Comparison of ENCODE assay signal across 14 cellular contexts in genomic region chr3:132034097-132034485, GRCh38. TPM values are rescaled to one million over a fixed set of nuclear protein-coding genes. Genes with fewer than 3 reads are reported as not detected.
A peak's percentile ranks its signal among the peaks of the same experiment; 100 is the strongest.
DNase-seq lines count a peak whose midpoint lies in the region; ATAC-seq and TF ChIP-seq lines count a peak whose summit lies in the region.
"Had no signal": no experiment of that assay in that cellular context is flagged by ENCODE, and none has a peak within 500 bp of the region (broad histone marks: within the 10 kb centered on the region; RNA-seq: fewer than 3 reads in every experiment).

No MANE protein-coding gene starts in this region.

- 1 to 2% (median 2%) methylated on average over 14 of the region's 14 CpGs for WGBS in psoas muscle, 3 donors

- no peaks in the 10 kb centered on the region for H3K9me3 Mint-ChIP-seq in nephron progenitor cell
- H3K9me3 Mint-ChIP-seq: activated CD4-positive, alpha-beta memory T cell treated with anti-CD3 and anti-CD28 coated beads, Interleukin-2, amount 10 ng/mL, durations not matched to agents 7 days and 5 days; activated naive CD8-positive, alpha-beta T cell treated with anti-CD3 and anti-CD28 coated beads for 36 hours had no signal

- no peaks in the 10 kb centered on the region for H3K9me3 ChIP-seq in psoas muscle
- H3K9me3 ChIP-seq: stomach had no signal

- no peak overlapping the region for H3K27ac Mint-ChIP-seq in nephron progenitor cell
- H3K27ac Mint-ChIP-seq: activated CD4-positive, alpha-beta memory T cell treated with anti-CD3 and anti-CD28 coated beads, Interleukin-2, amount 10 ng/mL, durations not matched to agents 7 days and 5 days; activated naive CD8-positive, alpha-beta T cell treated with anti-CD3 and anti-CD28 coated beads for 36 hours had no signal

- H3K36me3 ChIP-seq in ACC112 (ENCODE audit: insufficient read depth, low read length) (no peaks in the 10 kb centered on the region), KMS-11 (ENCODE audit: insufficient read depth) (no peaks in the 10 kb centered on the region), psoas muscle (ENCODE audit: insufficient read depth in 1 of 2, low read depth in 1 of 2) (no peaks in the 10 kb centered on the region)
- H3K36me3 ChIP-seq: stomach had no signal

- TF ChIP-seq CTCF in KMS-11 (conservative IDR thresholded peaks at IDR 0.05; ENCODE audit: low read depth, low read length) (no peak), dorsolateral prefrontal cortex (IDR thresholded peaks at IDR 0.05 in 54 of 56, conservative IDR thresholded peaks at IDR 0.05 in 2 of 56; ENCODE audit: low read depth in 1 of 56, partially characterized antibody in 56 of 56) (no peak), nephron progenitor cell (IDR thresholded peaks at IDR 0.05) (no peak), psoas muscle (IDR thresholded peaks at IDR 0.05) (no peak)

- H3K36me3 Mint-ChIP-seq in nephron progenitor cell (ENCODE audit: low read depth), result no peaks in the 10 kb centered on the region
- H3K36me3 Mint-ChIP-seq: activated naive CD8-positive, alpha-beta T cell treated with anti-CD3 and anti-CD28 coated beads for 36 hours had no signal

- ATAC-seq in stimulated activated naive CD8-positive, alpha-beta T cell treated with anti-CD3 and anti-CD28 coated beads, Interleukin-15, Interleukin-2, amounts not matched to agents 100 U/mL and 50 U/mL, for 24 hours, result no peak
- ATAC-seq in HG02571 (IDR thresholded peaks at IDR 0.05; ENCODE audit: unreplicated experiment) (no peak), psoas muscle (no peak)

- intact Hi-C loops in dorsolateral prefrontal cortex (cut with DNase I), result loop anchor here (10.0 kb wide), 2 partner anchors 311 to 999 kb away; no protein-coding TSS in a partner anchor
- intact Hi-C loops in psoas muscle (cut with DNase I), result loop anchor here (10.0 kb wide), 3 partner anchors 239 to 999 kb away; no protein-coding TSS in a partner anchor

- H3K4me3 Mint-ChIP-seq in nephron progenitor cell, result peak overlapping the region; percentile 86
- H3K4me3 Mint-ChIP-seq: activated CD4-positive, alpha-beta memory T cell treated with anti-CD3 and anti-CD28 coated beads, Interleukin-2, amount 10 ng/mL, durations not matched to agents 7 days and 5 days; activated naive CD8-positive, alpha-beta T cell treated with anti-CD3 and anti-CD28 coated beads for 36 hours had no signal

- DNase-seq in dorsolateral prefrontal cortex, result no peak
- DNase-seq in nephron progenitor cell, result peak; percentile 5
- DNase-seq in stimulated activated naive CD8-positive, alpha-beta T cell treated with anti-CD3 and anti-CD28 coated beads, Interleukin-15, Interleukin-2, amounts not matched to agents 100 U/mL and 50 U/mL, for 24 hours, result no peak
- no peak for DNase-seq in psoas muscle
- DNase-seq in NCI-H2171 (lab: John Stamatoyannopoulos, UW), result no peak
- DNase-seq: activated CD4-positive, alpha-beta memory T cell treated with anti-CD3 and anti-CD28 coated beads, Interleukin-2, amount 10 ng/mL, durations not matched to agents 7 days and 5 days; activated naive CD8-positive, alpha-beta T cell treated with anti-CD3 and anti-CD28 coated beads for 36 hours; effector CD4-positive, alpha-beta T cell; GF-D8; stomach; SW 1271 had no signal

- H3K27me3 Mint-ChIP-seq in nephron progenitor cell (ENCODE audit: low read depth, poor library complexity), result peaks cover 45% of the 10 kb centered on the region

- H3K27me3 ChIP-seq in ACC112 (ENCODE audit: insufficient read depth, low read length) (peaks cover 60% of the 10 kb centered on the region), KMS-11 (ENCODE audit: insufficient read depth, low read depth) (no peaks in the 10 kb centered on the region), dorsolateral prefrontal cortex (peaks cover 0 to 59% (median 14%) of the 10 kb centered on the region in 45 donors), psoas muscle (ENCODE audit: insufficient read depth in 3 of 3, low read length in 2 of 3) (peaks cover 12 to 64% (median 15%) of the 10 kb centered on the region in 3 donors)

- peaks cover 18% of the 10 kb centered on the region for H3K4me1 Mint-ChIP-seq in nephron progenitor cell

- peak overlapping the region; percentile 82 for H3K4me2 ChIP-seq in KMS-11

- H4K20me1 ChIP-seq in KMS-11 (ENCODE audit: insufficient read depth), result no peaks in the 10 kb centered on the region

- H3K4me1 ChIP-seq in ACC112 (ENCODE audit: control insufficient read depth, insufficient read depth, low read length, unreplicated experiment) (peaks cover 6% of the 10 kb centered on the region), KMS-11 (ENCODE audit: low read depth, poor library complexity, severe bottlenecking) (no peaks in the 10 kb centered on the region), psoas muscle (no peaks in the 10 kb centered on the region)

- H3K4me3 ChIP-seq in ACC112 (ENCODE audit: low read depth, low read length), result peak overlapping the region; percentile 69
- H3K4me3 ChIP-seq in KMS-11 (IDR thresholded peaks at IDR 0.05; ENCODE audit: insufficient read depth, low read depth, low read length), result peak overlapping the region; percentile 52
- peak overlapping the region; percentile 17 to 67 (median 52) for H3K4me3 ChIP-seq in dorsolateral prefrontal cortex
- H3K4me3 ChIP-seq in psoas muscle, result no peak overlapping the region

- no peaks in the 10 kb centered on the region for H3K79me2 ChIP-seq in ACC112 (ENCODE audit: control insufficient read depth, insufficient read depth, low read length, unreplicated experiment)
- no peaks in the 10 kb centered on the region for H3K79me2 ChIP-seq in KMS-11 (ENCODE audit: insufficient read depth, low read depth)

- H3K9ac ChIP-seq in KMS-11, result no peak overlapping the region

- H3K27ac ChIP-seq in ACC112 (ENCODE audit: low read depth, low read length) (no peak overlapping the region), KMS-11 (no peak overlapping the region), dorsolateral prefrontal cortex (no peak overlapping the region), psoas muscle (no peak overlapping the region)
- H3K27ac ChIP-seq: stomach had no signal

- H2AFZ ChIP-seq in ACC112 (ENCODE audit: low read length, unreplicated experiment), result no peak overlapping the region
- H2AFZ ChIP-seq in KMS-11 (ENCODE audit: low read depth), result peak overlapping the region; percentile 86

RNA-seq across cellular contexts. Expression of gene CPNE4, which starts 0.7 kb away (rescaled TPM):
- total RNA-seq in dorsolateral prefrontal cortex (10 to 100 TPM; 10.7 to 62.8 (median 38.4) TPM), psoas muscle (not detected)
- polyA plus RNA-seq in psoas muscle, result under 1 TPM in 2 of 3 donors, not detected in 1; 0.03 to 0.04 TPM
- total RNA-seq: activated CD4-positive, alpha-beta memory T cell treated with anti-CD3 and anti-CD28 coated beads, Interleukin-2, amount 10 ng/mL, durations not matched to agents 7 days and 5 days; activated naive CD8-positive, alpha-beta T cell treated with anti-CD3 and anti-CD28 coated beads for 36 hours had no signal

Comparison
In these comparisons a context has a peak if more than half of its experiments do, and no peak if none do; other contexts are left out.
1. RNA of gene CPNE4, which starts 0.7 kb away (total RNA-seq): 10.7 to 62.8 TPM in dorsolateral prefrontal cortex; not detected in psoas muscle; every median in the first group is over 10 times any median in the second.